ENCODE assay signal across 12 cellular contexts in the genomic region with DNA sequence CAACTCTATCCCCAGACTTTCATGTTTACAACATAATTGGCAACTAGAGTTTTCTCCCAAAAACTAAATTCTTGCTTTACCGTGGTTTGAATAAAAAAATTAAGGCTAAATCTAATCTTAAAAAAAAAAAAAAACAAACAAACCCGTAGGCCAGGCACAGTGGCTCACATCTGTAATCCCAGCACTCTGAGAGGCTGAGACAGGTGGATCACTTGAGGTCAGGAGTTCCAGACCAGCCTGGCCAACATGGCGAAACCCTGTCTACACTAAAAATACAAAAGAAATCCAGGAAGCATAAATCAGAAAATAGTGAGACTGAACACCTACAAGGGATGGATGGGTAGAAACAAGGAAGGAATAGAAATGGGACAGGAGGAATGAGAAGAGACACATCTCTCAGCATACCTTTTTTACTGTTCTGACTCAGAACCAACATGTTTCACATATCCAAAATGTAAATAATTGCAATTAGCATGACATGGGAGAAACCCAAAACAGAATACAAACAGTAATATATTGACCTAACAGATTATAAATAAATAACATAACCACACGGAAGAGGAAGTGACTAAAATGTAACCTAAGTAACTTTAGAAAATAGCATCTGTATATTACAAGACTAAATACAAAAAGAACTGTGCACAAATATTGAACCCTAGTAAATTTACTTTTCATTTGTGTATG. TPM values are rescaled to one million over a fixed set of nuclear protein-coding genes. Genes with fewer than 3 reads are reported as not detected.
DNase-seq lines count a peak whose midpoint lies in the region; ATAC-seq and TF ChIP-seq lines count a peak whose summit lies in the region.
"Had no signal": no experiment of that assay in that cellular context is flagged by ENCODE, and none has a peak within 500 bp of the region (broad histone marks: within the 10 kb centered on the region; RNA-seq: fewer than 3 reads in every experiment).

No MANE protein-coding gene starts in this region.

- DNase-seq in DMS53 (lab: John Stamatoyannopoulos, UW) (peak; percentile 76), head of caudate nucleus (no peak), right lobe of liver (no peak), DMS153 treated with DMSO at 0.1 percent for 48 hours (lab: John Stamatoyannopoulos, UW; ENCODE audit: unreplicated experiment) (no peak)
- no peak for DNase-seq in stimulated activated CD4-positive, alpha-beta T cell treated with anti-CD3 and anti-CD28 coated beads, Interleukin-4, amount 100 ng/mL, for 1 hour
- DNase-seq: foreskin melanocyte, NCI-H446 had no signal

- H3K27me3 ChIP-seq in right lobe of liver: no peaks in the 10 kb centered on the region
- H3K27me3 ChIP-seq: BLaER1 had no signal

- intact Hi-C loops in head of caudate nucleus (cut with DNase I) (no loop called here), right lobe of liver (cut with DNase I) (no loop called here)

- no peak overlapping the region for H3K27ac ChIP-seq in right lobe of liver
- H3K27ac ChIP-seq: BLaER1, SK-N-MC had no signal

- H3K4me3 ChIP-seq in right lobe of liver: no peak overlapping the region
- H3K4me3 ChIP-seq: BLaER1, SK-N-MC had no signal

- ATAC-seq in GM19023 (IDR thresholded peaks at IDR 0.05; ENCODE audit: unreplicated experiment): peak; percentile 74
- peak; percentile 84 for ATAC-seq in HG02798 (IDR thresholded peaks at IDR 0.05; ENCODE audit: poor library complexity, unreplicated experiment)
- ATAC-seq in HG03571 (IDR thresholded peaks at IDR 0.05; ENCODE audit: unreplicated experiment): peak; percentile 89
- no peak for ATAC-seq in right lobe of liver

- TF ChIP-seq POLR2A in right lobe of liver (IDR thresholded peaks at IDR 0.05): no peak

- no peaks in the 10 kb centered on the region for H3K9me3 ChIP-seq in right lobe of liver
- H3K9me3 ChIP-seq: BLaER1 had no signal

- 60% methylated on average over 4 of the region's 4 CpGs for WGBS in right lobe of liver (ENCODE audit: insufficient coverage, low coverage, low lambda C conversion rate, missing lambda C conversion rate)

- H3K36me3 ChIP-seq in right lobe of liver: no peaks in the 10 kb centered on the region
- H3K36me3 ChIP-seq: BLaER1 had no signal

- no peak for TF ChIP-seq CTCF in right lobe of liver (IDR thresholded peaks at IDR 0.05)

- peaks cover 0 to 17% (median 10%) of the 10 kb centered on the region in 4 donors for H3K4me1 ChIP-seq in right lobe of liver

RNA-seq across cellular contexts. Expression of gene MGAT4A, which starts 17.5 kb away (rescaled TPM):
- total RNA-seq in right lobe of liver: 10 to 100 TPM in 5 of 6 experiments, 1 to 10 TPM in 1; 7.8 to 16.0 (median 11.7) TPM

Comparison
In these comparisons a context has a peak if more than half of its experiments do, and no peak if none do; other contexts are left out.
1. ATAC-seq: peak in GM19023 (single experiment), HG02798 (single experiment) and HG03571 (single experiment); none in right lobe of liver (0 of 4).